Comparison of ENCODE assay signal across 16 cellular contexts in genomic region chr3:136350557-136350956, GRCh38.
DNase-seq lines count a peak whose midpoint lies in the region; ATAC-seq, FAIRE-seq and TF ChIP-seq lines count a peak whose summit lies in the region.
"Had no signal": no experiment of that assay in that cellular context is flagged by ENCODE, and none has a peak within 500 bp of the region (broad histone marks: within the 10 kb centered on the region; RNA-seq: fewer than 3 reads in every experiment).

No MANE protein-coding gene starts in this region.

- H3K36me3 ChIP-seq in pancreas = peaks cover 0 to 15% (median 0%) of the 10 kb centered on the region in 3 donors

- intact Hi-C loops in pancreas (cut with DNase I) = no loop called here

- H3K27me3 ChIP-seq in foreskin keratinocyte (no peaks in the 10 kb centered on the region), pancreas (no peaks in the 10 kb centered on the region)
- H3K27me3 ChIP-seq: ascending aorta, spleen had no signal

- WGBS in pancreas, 2 donors = 93 to 97% methylated on average over 2 of the region's 2 CpGs

- no peak overlapping the region for H3K4me3 ChIP-seq in skeletal muscle cell (ENCODE audit: low read depth, low read length)
- no peak overlapping the region for H3K4me3 ChIP-seq in pancreas
- H3K4me3 ChIP-seq: ascending aorta, spleen, thoracic aorta had no signal

- H3K9me3 ChIP-seq in pancreas = no peaks in the 10 kb centered on the region
- H3K9me3 ChIP-seq: ascending aorta, Caco-2, thoracic aorta had no signal

- TF ChIP-seq CTCF in foreskin keratinocyte (conservative IDR thresholded peaks at IDR 0.05) (no peak), pancreas (IDR thresholded peaks at IDR 0.05) (no peak)

- ATAC-seq in SK-N-SH treated with all-trans-retinoic acid at 6 μM for 48 hours = peak; percentile 69
- ATAC-seq in foreskin keratinocyte = peak; percentile 59
- ATAC-seq in pancreas = no peak
- ATAC-seq: activated CD4-positive, alpha-beta T cell treated with anti-CD3 and anti-CD28 coated beads for 36 hours had no signal

- H3K4me1 ChIP-seq in foreskin keratinocyte = peaks cover 9% of the 10 kb centered on the region
- H3K4me1 ChIP-seq in pancreas = peaks cover 5 to 9% (median 7%) of the 10 kb centered on the region in 3 donors
- H3K4me1 ChIP-seq: spleen had no signal

- FAIRE-seq in frontal cortex (lab: Jason Lieb, UNC) (no peak), pancreas (lab: Jason Lieb, UNC) (no peak)
- FAIRE-seq: endometrium had no signal

- H3K27ac ChIP-seq in foreskin keratinocyte = peak overlapping the region; percentile 11
- no peak overlapping the region for H3K27ac ChIP-seq in pancreas
- H3K27ac ChIP-seq: spleen, thoracic aorta had no signal

- DNase-seq in GM03348 (ENCODE audit: low spot score) (peak; percentile 68), foreskin keratinocyte (no peak), skeletal muscle cell (ENCODE audit: low read depth) (peak; percentile 41), frontal cortex (ENCODE audit: low spot score in 2 of 2) (no peak), pancreas (no peak), germinal center (ENCODE audit: low spot score) (no peak), SIG-M5 (lab: John Stamatoyannopoulos, UW) (no peak)
- DNase-seq: activated CD4-positive, alpha-beta T cell treated with anti-CD3 and anti-CD28 coated beads for 36 hours; Caco-2; naive B cell; NK-92 treated with Interleukin-12 subunit alpha and Interleukin-12 subunit beta, amount 100 ng/mL, for 24 hours; spleen had no signal

TF ChIP-seq in SK-N-SH treated with all-trans-retinoic acid at 6 μM for 48 hours, 23 proteins besides CTCF, POLR2A, EP300 and RAD21:
- no peak for TF ChIP-seq OSR1 (CRISPR knock-in tag; IDR thresholded peaks at IDR 0.05)
- TF ChIP-seq ZNF8 (CRISPR knock-in tag; IDR thresholded peaks at IDR 0.05) = no peak
- no peak for TF ChIP-seq PATZ1 (CRISPR knock-in tag; IDR thresholded peaks at IDR 0.05; ENCODE audit: borderline replicate concordance)
- TF ChIP-seq ZC3H10 (CRISPR knock-in tag; IDR thresholded peaks at IDR 0.05) = no peak
- no peak for TF ChIP-seq POU6F1 (CRISPR knock-in tag; IDR thresholded peaks at IDR 0.05; ENCODE audit: borderline replicate concordance, low read depth)
- TF ChIP-seq RARB (CRISPR knock-in tag; IDR thresholded peaks at IDR 0.05) = no peak
- TF ChIP-seq CSDC2 (CRISPR knock-in tag; IDR thresholded peaks at IDR 0.05) = no peak
- no peak for TF ChIP-seq TOX (CRISPR knock-in tag; IDR thresholded peaks at IDR 0.05; ENCODE audit: borderline replicate concordance)
- TF ChIP-seq, protein P1, sequence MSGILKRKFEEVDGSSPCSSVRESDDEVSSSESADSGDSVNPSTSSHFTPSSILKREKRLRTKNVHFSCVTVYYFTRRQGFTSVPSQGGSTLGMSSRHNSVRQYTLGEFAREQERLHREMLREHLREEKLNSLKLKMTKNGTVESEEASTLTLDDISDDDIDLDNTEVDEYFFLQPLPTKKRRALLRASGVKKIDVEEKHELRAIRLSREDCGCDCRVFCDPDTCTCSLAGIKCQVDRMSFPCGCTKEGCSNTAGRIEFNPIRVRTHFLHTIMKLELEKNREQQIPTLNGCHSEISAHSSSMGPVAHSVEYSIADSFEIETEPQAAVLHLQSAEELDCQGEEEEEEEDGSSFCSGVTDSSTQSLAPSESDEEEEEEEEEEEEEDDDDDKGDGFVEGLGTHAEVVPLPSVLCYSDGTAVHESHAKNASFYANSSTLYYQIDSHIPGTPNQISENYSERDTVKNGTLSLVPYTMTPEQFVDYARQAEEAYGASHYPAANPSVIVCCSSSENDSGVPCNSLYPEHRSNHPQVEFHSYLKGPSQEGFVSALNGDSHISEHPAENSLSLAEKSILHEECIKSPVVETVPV (CRISPR knock-in tag; IDR thresholded peaks at IDR 0.05) = no peak
- no peak for TF ChIP-seq SNAI2 (CRISPR knock-in tag; IDR thresholded peaks at IDR 0.05)
- TF ChIP-seq ESRRG (CRISPR knock-in tag; IDR thresholded peaks at IDR 0.05) = no peak
- TF ChIP-seq ZFP3 (CRISPR knock-in tag; IDR thresholded peaks at IDR 0.05) = no peak
- no peak for TF ChIP-seq ZNF565 (CRISPR knock-in tag; conservative IDR thresholded peaks at IDR 0.05; ENCODE audit: low read depth)
- TF ChIP-seq ZNF70 (CRISPR knock-in tag; IDR thresholded peaks at IDR 0.05) = no peak
- TF ChIP-seq PPARA (CRISPR knock-in tag; IDR thresholded peaks at IDR 0.05; ENCODE audit: borderline replicate concordance) = no peak
- no peak for TF ChIP-seq GLIS3 (CRISPR knock-in tag; IDR thresholded peaks at IDR 0.05)
- no peak for TF ChIP-seq TCF4 (CRISPR knock-in tag; IDR thresholded peaks at IDR 0.05; ENCODE audit: borderline replicate concordance)
- TF ChIP-seq ISL1 (CRISPR knock-in tag; IDR thresholded peaks at IDR 0.05) = no peak
- TF ChIP-seq BACH2 (CRISPR knock-in tag; IDR thresholded peaks at IDR 0.05; ENCODE audit: borderline replicate concordance) = no peak

Comparison
In these comparisons a context has a peak if more than half of its experiments do, and no peak if none do; other contexts are left out.
1. DNase-seq: peak in GM03348 (single experiment) and skeletal muscle cell (single experiment); none in foreskin keratinocyte (0 of 2), frontal cortex (0 of 2), pancreas (0 of 6), germinal center (single experiment) and SIG-M5 (single experiment).
2. ATAC-seq: peak in SK-N-SH treated with all-trans-retinoic acid at 6 μM for 48 hours (single experiment) and foreskin keratinocyte (single experiment); none in pancreas (0 of 4).